Comparison of ENCODE assay signal across 29 cellular contexts in the genomic region with DNA sequence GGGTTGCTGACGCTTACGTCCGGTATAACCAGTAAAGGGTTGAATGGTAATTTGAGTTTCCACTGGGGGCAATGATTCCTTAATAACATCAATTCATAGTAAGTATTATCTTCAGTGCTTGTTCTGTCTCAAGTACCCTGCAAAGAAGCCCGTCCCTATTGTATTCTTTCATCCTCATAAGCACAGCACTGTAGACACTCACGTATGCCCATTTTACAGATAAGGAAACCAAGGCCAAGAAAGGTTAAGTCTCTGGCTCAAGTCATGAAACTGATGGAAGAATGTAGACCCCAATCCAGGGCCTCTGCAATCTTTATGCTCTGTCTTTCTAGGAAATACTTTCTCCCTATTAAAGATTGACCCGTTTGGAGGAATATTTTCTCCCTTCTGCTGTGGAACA.
"Had no signal": no experiment of that assay in that cellular context is flagged by ENCODE, and none has a peak within 500 bp of the region (broad histone marks: within the 10 kb centered on the region; RNA-seq: fewer than 3 reads in every experiment).

No MANE protein-coding gene starts in this region.

- H3K4me3 ChIP-seq: colonic mucosa, coronary artery, dorsolateral prefrontal cortex, esophagus muscularis mucosa, esophagus squamous epithelium, gastrocnemius medialis, gastroesophageal sphincter, heart left ventricle, heart right ventricle had no signal

- H3K9me3 Mint-ChIP-seq: dendritic cell treated with granulocyte-macrophage colony-stimulating factor and Interleukin-4, amounts not matched to agents 40 ng/mL and 50 ng/mL, for 4 days; effector memory CD8-positive, alpha-beta T cell; endodermal cell had no signal

- ATAC-seq: effector memory CD8-positive, alpha-beta T cell; esophagus mucosa; foreskin keratinocyte; gastrocnemius medialis; gastroesophageal sphincter; heart left ventricle; heart right ventricle had no signal

- H3K36me3 ChIP-seq: colonic mucosa, esophagus muscularis mucosa, esophagus squamous epithelium, gastrocnemius medialis, gastroesophageal sphincter, heart left ventricle, heart right ventricle had no signal

- H3K9me3 ChIP-seq: colonic mucosa, esophagus muscularis mucosa, esophagus squamous epithelium, gastrocnemius medialis, gastroesophageal sphincter, heart left ventricle, heart right ventricle had no signal

- H3K4me1 Mint-ChIP-seq: endodermal cell had no signal

- H3K4me3 Mint-ChIP-seq: dendritic cell treated with granulocyte-macrophage colony-stimulating factor and Interleukin-4, amounts not matched to agents 40 ng/mL and 50 ng/mL, for 4 days; effector memory CD8-positive, alpha-beta T cell; endodermal cell had no signal

- H3K4me1 ChIP-seq: colonic mucosa, esophagus muscularis mucosa, esophagus squamous epithelium, foreskin keratinocyte, gastrocnemius medialis, gastroesophageal sphincter, heart left ventricle, heart right ventricle had no signal

- DNase-seq: colonic mucosa; cortex of kidney; dermis blood vessel endothelial cell; dorsolateral prefrontal cortex; effector CD4-positive, alpha-beta T cell; effector CD8-positive, alpha-beta T cell; effector memory CD4-positive, alpha-beta T cell; effector memory CD8-positive, alpha-beta T cell; endodermal cell; erythroblast; esophagus squamous epithelium; foreskin fibroblast; foreskin keratinocyte; foreskin melanocyte; gastrocnemius medialis; glutamatergic neuron; head of caudate nucleus; heart left ventricle; heart right ventricle had no signal

- H3K27me3 ChIP-seq: colonic mucosa, esophagus muscularis mucosa, esophagus squamous epithelium, foreskin keratinocyte, gastrocnemius medialis, gastroesophageal sphincter, heart left ventricle, heart right ventricle had no signal

- H3K27ac Mint-ChIP-seq: dendritic cell treated with granulocyte-macrophage colony-stimulating factor and Interleukin-4, amounts not matched to agents 40 ng/mL and 50 ng/mL, for 4 days; effector memory CD8-positive, alpha-beta T cell; endodermal cell had no signal

- FAIRE-seq: colon, endometrium, endothelial cell of umbilical vein, frontal cortex had no signal

- H3K27ac ChIP-seq: coronary artery, dorsolateral prefrontal cortex, epithelial cell of prostate, esophagus muscularis mucosa, esophagus squamous epithelium, foreskin keratinocyte, gastrocnemius medialis, gastroesophageal sphincter, heart left ventricle, heart right ventricle had no signal
